In the genomic region with DNA sequence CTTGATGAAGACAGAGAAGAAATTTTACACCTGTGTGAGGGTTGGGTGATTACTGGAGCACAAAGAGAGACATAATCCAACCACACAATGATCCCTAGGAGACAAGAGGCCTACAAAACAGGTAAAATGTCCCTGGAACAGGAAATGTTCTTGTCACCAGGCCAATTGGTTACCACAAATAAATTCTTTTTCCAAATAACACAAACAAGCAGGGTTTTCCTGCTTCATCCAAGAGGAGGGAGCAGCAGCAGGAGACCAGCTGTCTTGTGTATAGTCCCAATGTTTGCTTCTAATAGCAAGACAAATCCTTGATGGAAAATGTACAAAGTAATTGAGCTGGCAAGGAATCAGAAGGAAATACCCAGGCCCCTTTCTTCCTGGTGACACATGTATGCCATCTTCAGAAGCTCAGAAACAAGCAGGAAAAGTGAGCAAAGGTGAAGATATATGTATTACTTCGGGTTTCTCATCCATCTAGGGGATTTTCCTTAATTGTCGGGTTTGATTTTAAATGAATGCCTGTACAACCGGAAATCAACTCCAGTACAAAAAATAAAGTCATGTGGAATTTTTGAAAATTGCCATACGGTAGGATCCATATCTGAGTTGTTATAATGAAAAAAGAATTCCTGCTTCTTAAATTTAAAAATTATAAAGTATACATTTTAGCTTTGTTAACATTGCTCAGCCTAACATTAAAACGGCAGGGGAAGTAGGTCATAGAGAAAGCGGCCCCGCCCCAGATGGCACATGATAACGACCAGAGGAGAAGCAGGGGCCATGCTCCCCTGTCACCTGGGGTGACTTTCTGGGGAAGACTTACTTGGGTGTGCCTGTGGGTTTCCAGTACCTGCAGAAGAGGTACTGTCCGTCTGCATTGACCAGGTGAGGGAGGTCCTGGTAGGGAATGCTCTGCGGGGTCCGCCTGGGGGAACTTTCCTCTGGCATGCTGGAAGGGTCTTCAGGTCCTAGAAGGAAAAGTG, we compare ENCODE assay signal across 1 cellular context.
A peak's percentile ranks its signal among the peaks of the same experiment; 100 is the strongest.
TF ChIP-seq lines count a peak whose summit lies in the region.

No MANE protein-coding gene starts in this region.

TF ChIP-seq in liver, 16 proteins besides CTCF, POLR2A, EP300 and RAD21 (continued from another document):
- TF ChIP-seq, protein P1, sequence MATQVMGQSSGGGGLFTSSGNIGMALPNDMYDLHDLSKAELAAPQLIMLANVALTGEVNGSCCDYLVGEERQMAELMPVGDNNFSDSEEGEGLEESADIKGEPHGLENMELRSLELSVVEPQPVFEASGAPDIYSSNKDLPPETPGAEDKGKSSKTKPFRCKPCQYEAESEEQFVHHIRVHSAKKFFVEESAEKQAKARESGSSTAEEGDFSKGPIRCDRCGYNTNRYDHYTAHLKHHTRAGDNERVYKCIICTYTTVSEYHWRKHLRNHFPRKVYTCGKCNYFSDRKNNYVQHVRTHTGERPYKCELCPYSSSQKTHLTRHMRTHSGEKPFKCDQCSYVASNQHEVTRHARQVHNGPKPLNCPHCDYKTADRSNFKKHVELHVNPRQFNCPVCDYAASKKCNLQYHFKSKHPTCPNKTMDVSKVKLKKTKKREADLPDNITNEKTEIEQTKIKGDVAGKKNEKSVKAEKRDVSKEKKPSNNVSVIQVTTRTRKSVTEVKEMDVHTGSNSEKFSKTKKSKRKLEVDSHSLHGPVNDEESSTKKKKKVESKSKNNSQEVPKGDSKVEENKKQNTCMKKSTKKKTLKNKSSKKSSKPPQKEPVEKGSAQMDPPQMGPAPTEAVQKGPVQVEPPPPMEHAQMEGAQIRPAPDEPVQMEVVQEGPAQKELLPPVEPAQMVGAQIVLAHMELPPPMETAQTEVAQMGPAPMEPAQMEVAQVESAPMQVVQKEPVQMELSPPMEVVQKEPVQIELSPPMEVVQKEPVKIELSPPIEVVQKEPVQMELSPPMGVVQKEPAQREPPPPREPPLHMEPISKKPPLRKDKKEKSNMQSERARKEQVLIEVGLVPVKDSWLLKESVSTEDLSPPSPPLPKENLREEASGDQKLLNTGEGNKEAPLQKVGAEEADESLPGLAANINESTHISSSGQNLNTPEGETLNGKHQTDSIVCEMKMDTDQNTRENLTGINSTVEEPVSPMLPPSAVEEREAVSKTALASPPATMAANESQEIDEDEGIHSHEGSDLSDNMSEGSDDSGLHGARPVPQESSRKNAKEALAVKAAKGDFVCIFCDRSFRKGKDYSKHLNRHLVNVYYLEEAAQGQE (IDR thresholded peaks at IDR 0.05) = peak; percentile 23
- no peak for TF ChIP-seq NR2F2 (IDR thresholded peaks at IDR 0.05)
- TF ChIP-seq, protein P2, sequence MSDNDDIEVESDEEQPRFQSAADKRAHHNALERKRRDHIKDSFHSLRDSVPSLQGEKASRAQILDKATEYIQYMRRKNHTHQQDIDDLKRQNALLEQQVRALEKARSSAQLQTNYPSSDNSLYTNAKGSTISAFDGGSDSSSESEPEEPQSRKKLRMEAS (IDR thresholded peaks at IDR 0.05) = peak; percentile 28
- TF ChIP-seq, protein P3, sequence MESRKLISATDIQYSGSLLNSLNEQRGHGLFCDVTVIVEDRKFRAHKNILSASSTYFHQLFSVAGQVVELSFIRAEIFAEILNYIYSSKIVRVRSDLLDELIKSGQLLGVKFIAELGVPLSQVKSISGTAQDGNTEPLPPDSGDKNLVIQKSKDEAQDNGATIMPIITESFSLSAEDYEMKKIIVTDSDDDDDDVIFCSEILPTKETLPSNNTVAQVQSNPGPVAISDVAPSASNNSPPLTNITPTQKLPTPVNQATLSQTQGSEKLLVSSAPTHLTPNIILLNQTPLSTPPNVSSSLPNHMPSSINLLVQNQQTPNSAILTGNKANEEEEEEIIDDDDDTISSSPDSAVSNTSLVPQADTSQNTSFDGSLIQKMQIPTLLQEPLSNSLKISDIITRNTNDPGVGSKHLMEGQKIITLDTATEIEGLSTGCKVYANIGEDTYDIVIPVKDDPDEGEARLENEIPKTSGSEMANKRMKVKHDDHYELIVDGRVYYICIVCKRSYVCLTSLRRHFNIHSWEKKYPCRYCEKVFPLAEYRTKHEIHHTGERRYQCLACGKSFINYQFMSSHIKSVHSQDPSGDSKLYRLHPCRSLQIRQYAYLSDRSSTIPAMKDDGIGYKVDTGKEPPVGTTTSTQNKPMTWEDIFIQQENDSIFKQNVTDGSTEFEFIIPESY (IDR thresholded peaks at IDR 0.05) = no peak
